Comparison of ENCODE assay signal across 8 cellular contexts in genomic region chr19:5903502-5904301, GRCh38. TPM values are rescaled to one million over a fixed set of nuclear protein-coding genes. Genes with fewer than 3 reads are reported as not detected.
A peak's percentile ranks its signal among the peaks of the same experiment; 100 is the strongest.
DNase-seq lines count a peak whose midpoint lies in the region; ATAC-seq and TF ChIP-seq lines count a peak whose summit lies in the region.

TSS of gene NDUFA11 (minus strand) at chr19:5903790. CDS start at chr19:5903708, 82 bp downstream.

- DNase-seq in AG09309 (ENCODE audit: low read depth) = no peak
- DNase-seq in NCI-H460 (ENCODE audit: extremely low read depth, low read depth) = peak; percentile 88
- DNase-seq in activated CD4-positive, CD25-positive, alpha-beta regulatory T cell treated with anti-CD3 and anti-CD28 coated beads, Interleukin-2, amount 50 U/mL, for 72 hours = peak; percentile 99
- peak; percentile 92 for DNase-seq in cerebellum (ENCODE audit: low spot score)
- DNase-seq in kidney glomerular epithelial cell (lab: John Stamatoyannopoulos, UW) = peak; percentile 100
- DNase-seq in stimulated activated CD4-positive, alpha-beta T cell treated with anti-CD3 and anti-CD28 coated beads, Interleukin-1b, Interleukin-23, amount 100 ng/mL, for 4 hours (ENCODE audit: low read depth in 2 of 2) = peak; percentile 96 to 98

- TF ChIP-seq POLR2A in GM19193 (IDR thresholded peaks at IDR 0.05; ENCODE audit: extremely low read depth, insufficient read depth, insufficient read length) = peak; percentile 91

- no peak for TF ChIP-seq CTCF in AG09309 (IDR thresholded peaks at IDR 0.05; ENCODE audit: control insufficient read depth, insufficient read depth, low read depth, low read length, missing control alignments)

- peak within 1 kb of the TSS; percentile 96 for H3K4me3 ChIP-seq in AG09309 (ENCODE audit: control insufficient read depth, low read depth, low read length)

- ATAC-seq in HG03432 (IDR thresholded peaks at IDR 0.05; ENCODE audit: unreplicated experiment) = peak; percentile 43

RNA-seq across cellular contexts. Expression of gene NDUFA11, which starts in this region (rescaled TPM):
- total RNA-seq in NCI-H460 (2014; rRNA removed; shearing (Covaris generic)) = 103 and 146 TPM in 2 replicates
- polyA plus RNA-seq in NCI-H460 (2014; cell fraction: nucleus; rRNA removed) = 115 and 154 TPM in 2 replicates
- 68.1 TPM for total RNA-seq in cerebellum
